Comparison of ENCODE assay signal across 1 cellular context in the genomic region with DNA sequence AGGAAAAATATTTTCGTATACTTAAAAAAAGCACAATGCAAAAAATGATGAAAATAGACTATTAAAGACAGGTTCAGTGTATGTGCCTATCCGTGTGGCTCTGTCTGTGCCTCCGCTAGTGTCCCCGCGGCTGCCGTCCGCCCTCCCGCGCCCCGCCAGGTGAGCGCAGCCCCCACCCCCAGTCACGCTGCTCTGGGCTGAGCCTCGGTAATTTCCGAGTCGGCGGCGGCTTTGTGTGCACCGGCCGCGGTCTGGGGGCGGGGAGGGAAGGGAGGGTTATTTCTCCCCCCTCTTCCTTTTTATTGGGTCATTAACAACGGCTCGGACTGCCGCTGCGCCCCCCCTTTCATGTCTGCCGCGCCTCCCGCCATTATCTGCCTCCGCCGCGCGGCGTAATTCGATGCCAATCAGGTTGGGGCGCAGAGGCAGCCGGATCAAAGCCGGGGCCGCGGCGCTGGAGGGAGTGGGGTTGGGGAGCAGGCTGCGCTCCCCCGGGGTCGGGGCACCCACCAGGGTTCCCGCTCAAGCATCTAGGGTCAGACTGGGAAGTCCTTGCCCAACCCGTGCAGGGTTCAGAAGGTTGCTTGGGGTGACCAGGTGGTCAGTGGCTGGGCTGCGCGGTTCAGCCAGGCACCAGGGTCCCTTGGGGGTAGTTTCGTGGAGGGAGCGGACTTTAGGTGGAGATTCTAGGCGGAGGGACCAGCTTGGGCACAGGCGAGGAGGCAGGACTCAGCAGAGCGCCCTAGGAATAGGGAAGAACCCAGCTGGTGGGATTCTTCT.
TF ChIP-seq lines count a peak whose summit lies in the region.

No MANE protein-coding gene starts in this region.

TF ChIP-seq in HepG2, 621 proteins besides CTCF, POLR2A, EP300 and RAD21 (continues in another document):
- TF ChIP-seq ZNF883 (CRISPR knock-in tag; IDR thresholded peaks at IDR 0.05; ENCODE audit: not compliant biosample characterization) (no peak), ISL2 (CRISPR knock-in tag; IDR thresholded peaks at IDR 0.05) (no peak), TCF12 (IDR thresholded peaks at IDR 0.05) (no peak), TCF12 (CRISPR knock-in tag; IDR thresholded peaks at IDR 0.05) (no peak), SYNCRIP (IDR thresholded peaks at IDR 0.05; ENCODE audit: insufficient read depth, low read depth, low read length) (no peak), BCL6 (CRISPR knock-in tag; IDR thresholded peaks at IDR 0.05) (peak; percentile 39; the same call in 1 of the 2 replicates), NCOR1 (IDR thresholded peaks at IDR 0.05; ENCODE audit: borderline replicate concordance, low read length) (peak; percentile 40; the same call in 1 of the 2 replicates), ZNF709 (CRISPR knock-in tag; IDR thresholded peaks at IDR 0.05) (no peak), CHD2 (IDR thresholded peaks at IDR 0.05; ENCODE audit: low read depth, low read length) (no peak), ZNF180 (CRISPR knock-in tag; IDR thresholded peaks at IDR 0.05; ENCODE audit: borderline replicate concordance, low read depth) (no peak), POGZ (CRISPR knock-in tag; IDR thresholded peaks at IDR 0.05) (no peak), YY1 (IDR thresholded peaks at IDR 0.05; ENCODE audit: insufficient read depth, insufficient replicate concordance, low read depth, low read length) (peak; percentile 51), TAF1 (CRISPR knock-in tag; IDR thresholded peaks at IDR 0.05) (peak; percentile 27; the same call in 1 of the 2 replicates), SAP130 (CRISPR knock-in tag; IDR thresholded peaks at IDR 0.05; ENCODE audit: low read depth) (peak; percentile 46), REL (CRISPR knock-in tag; conservative IDR thresholded peaks at IDR 0.05) (no peak), ZNF678 (CRISPR knock-in tag; IDR thresholded peaks at IDR 0.05) (no peak), PRMT3 (CRISPR knock-in tag; IDR thresholded peaks at IDR 0.05; ENCODE audit: borderline replicate concordance, low read depth) (no peak), ZNF224 (CRISPR knock-in tag; IDR thresholded peaks at IDR 0.05) (no peak), GATAD1 (CRISPR knock-in tag; IDR thresholded peaks at IDR 0.05) (no peak), GATAD2A (CRISPR knock-in tag; IDR thresholded peaks at IDR 0.05) (peak; percentile 67), MIER2 (CRISPR knock-in tag; IDR thresholded peaks at IDR 0.05) (no peak), MTA1 (CRISPR knock-in tag; IDR thresholded peaks at IDR 0.05; ENCODE audit: borderline replicate concordance) (0 out of 2 replicates have a peak, but pooled peaks have one; percentile 34), NCOA2 (CRISPR knock-in tag; IDR thresholded peaks at IDR 0.05) (no peak), SP1 (IDR thresholded peaks at IDR 0.05) (no peak), SP1 (CRISPR knock-in tag; IDR thresholded peaks at IDR 0.05) (0 out of 2 replicates have a peak, but pooled peaks have one; percentile 11), ZNF792 (CRISPR knock-in tag; IDR thresholded peaks at IDR 0.05) (no peak), ZNF768 (CRISPR knock-in tag; IDR thresholded peaks at IDR 0.05) (no peak), TOPORS (CRISPR knock-in tag; IDR thresholded peaks at IDR 0.05) (no peak), PHF8 (CRISPR knock-in tag; IDR thresholded peaks at IDR 0.05) (0 out of 2 replicates have a peak, but pooled peaks have one; percentile 20), ELF4 (CRISPR knock-in tag; IDR thresholded peaks at IDR 0.05; ENCODE audit: borderline replicate concordance) (no peak), ZNF724P (CRISPR knock-in tag; IDR thresholded peaks at IDR 0.05; ENCODE audit: borderline replicate concordance) (no peak), ZSCAN31 (CRISPR knock-in tag; IDR thresholded peaks at IDR 0.05; ENCODE audit: low read depth) (no peak), GTF2F1 (IDR thresholded peaks at IDR 0.05; ENCODE audit: low read length) (no peak), NAIF1 (CRISPR knock-in tag; IDR thresholded peaks at IDR 0.05; ENCODE audit: borderline replicate concordance) (no peak), SATB2 (CRISPR knock-in tag; IDR thresholded peaks at IDR 0.05) (no peak), AGO2 (optimal IDR thresholded peaks at IDR 0.05; ENCODE audit: low read depth, low read length) (peak; percentile 40), ATM (IDR thresholded peaks at IDR 0.05; ENCODE audit: borderline replicate concordance) (no peak), SALL1 (CRISPR knock-in tag; IDR thresholded peaks at IDR 0.05) (peak; percentile 42; the same call in 1 of the 2 replicates), HOXA7 (CRISPR knock-in tag; IDR thresholded peaks at IDR 0.05) (no peak), KDM2A (CRISPR knock-in tag; IDR thresholded peaks at IDR 0.05; ENCODE audit: borderline replicate concordance, low read depth) (peak; percentile 83), ZNF788 (CRISPR knock-in tag; IDR thresholded peaks at IDR 0.05; ENCODE audit: borderline replicate concordance) (0 out of 2 replicates have a peak, but pooled peaks have one; percentile 46)
- TF ChIP-seq, protein P1, sequence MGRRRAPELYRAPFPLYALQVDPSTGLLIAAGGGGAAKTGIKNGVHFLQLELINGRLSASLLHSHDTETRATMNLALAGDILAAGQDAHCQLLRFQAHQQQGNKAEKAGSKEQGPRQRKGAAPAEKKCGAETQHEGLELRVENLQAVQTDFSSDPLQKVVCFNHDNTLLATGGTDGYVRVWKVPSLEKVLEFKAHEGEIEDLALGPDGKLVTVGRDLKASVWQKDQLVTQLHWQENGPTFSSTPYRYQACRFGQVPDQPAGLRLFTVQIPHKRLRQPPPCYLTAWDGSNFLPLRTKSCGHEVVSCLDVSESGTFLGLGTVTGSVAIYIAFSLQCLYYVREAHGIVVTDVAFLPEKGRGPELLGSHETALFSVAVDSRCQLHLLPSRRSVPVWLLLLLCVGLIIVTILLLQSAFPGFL (CRISPR knock-in tag; IDR thresholded peaks at IDR 0.05): no peak
- TF ChIP-seq, protein P2, sequence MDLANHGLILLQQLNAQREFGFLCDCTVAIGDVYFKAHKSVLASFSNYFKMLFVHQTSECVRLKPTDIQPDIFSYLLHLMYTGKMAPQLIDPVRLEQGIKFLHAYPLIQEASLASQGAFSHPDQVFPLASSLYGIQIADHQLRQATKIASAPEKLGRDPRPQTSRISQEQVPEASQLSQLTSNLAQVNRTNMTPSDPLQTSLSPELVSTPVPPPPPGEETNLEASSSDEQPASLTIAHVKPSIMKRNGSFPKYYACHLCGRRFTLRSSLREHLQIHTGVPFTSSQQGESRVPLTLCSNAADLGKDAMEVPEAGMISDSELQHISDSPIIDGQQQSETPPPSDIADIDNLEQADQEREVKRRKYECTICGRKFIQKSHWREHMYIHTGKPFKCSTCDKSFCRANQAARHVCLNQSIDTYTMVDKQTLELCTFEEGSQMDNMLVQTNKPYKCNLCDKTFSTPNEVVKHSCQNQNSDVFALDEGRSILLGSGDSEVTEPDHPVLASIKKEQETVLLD (CRISPR knock-in tag; IDR thresholded peaks at IDR 0.05; ENCODE audit: low read depth): 0 out of 2 replicates have a peak, but pooled peaks have one; percentile 29
- TF ChIP-seq, protein P3, sequence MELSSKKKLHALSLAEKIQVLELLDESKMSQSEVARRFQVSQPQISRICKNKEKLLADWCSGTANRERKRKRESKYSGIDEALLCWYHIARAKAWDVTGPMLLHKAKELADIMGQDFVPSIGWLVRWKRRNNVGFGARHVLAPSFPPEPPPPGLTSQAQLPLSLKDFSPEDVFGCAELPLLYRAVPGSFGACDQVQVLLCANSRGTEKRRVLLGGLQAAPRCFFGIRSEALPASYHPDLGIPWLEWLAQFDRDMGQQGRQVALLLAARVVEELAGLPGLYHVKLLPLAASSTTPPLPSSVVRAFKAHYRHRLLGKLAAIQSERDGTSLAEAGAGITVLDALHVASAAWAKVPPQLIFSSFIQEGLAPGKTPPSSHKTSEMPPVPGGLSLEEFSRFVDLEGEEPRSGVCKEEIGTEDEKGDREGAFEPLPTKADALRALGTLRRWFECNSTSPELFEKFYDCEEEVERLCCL (CRISPR knock-in tag; IDR thresholded peaks at IDR 0.05; ENCODE audit: borderline replicate concordance): no peak
- TF ChIP-seq, protein P4, sequence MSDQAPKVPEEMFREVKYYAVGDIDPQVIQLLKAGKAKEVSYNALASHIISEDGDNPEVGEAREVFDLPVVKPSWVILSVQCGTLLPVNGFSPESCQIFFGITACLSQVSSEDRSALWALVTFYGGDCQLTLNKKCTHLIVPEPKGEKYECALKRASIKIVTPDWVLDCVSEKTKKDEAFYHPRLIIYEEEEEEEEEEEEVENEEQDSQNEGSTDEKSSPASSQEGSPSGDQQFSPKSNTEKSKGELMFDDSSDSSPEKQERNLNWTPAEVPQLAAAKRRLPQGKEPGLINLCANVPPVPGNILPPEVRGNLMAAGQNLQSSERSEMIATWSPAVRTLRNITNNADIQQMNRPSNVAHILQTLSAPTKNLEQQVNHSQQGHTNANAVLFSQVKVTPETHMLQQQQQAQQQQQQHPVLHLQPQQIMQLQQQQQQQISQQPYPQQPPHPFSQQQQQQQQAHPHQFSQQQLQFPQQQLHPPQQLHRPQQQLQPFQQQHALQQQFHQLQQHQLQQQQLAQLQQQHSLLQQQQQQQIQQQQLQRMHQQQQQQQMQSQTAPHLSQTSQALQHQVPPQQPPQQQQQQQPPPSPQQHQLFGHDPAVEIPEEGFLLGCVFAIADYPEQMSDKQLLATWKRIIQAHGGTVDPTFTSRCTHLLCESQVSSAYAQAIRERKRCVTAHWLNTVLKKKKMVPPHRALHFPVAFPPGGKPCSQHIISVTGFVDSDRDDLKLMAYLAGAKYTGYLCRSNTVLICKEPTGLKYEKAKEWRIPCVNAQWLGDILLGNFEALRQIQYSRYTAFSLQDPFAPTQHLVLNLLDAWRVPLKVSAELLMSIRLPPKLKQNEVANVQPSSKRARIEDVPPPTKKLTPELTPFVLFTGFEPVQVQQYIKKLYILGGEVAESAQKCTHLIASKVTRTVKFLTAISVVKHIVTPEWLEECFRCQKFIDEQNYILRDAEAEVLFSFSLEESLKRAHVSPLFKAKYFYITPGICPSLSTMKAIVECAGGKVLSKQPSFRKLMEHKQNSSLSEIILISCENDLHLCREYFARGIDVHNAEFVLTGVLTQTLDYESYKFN (CRISPR knock-in tag; conservative IDR thresholded peaks at IDR 0.05): peak; percentile 34; the same call in 1 of the 2 replicates
- TF ChIP-seq, protein P5, sequence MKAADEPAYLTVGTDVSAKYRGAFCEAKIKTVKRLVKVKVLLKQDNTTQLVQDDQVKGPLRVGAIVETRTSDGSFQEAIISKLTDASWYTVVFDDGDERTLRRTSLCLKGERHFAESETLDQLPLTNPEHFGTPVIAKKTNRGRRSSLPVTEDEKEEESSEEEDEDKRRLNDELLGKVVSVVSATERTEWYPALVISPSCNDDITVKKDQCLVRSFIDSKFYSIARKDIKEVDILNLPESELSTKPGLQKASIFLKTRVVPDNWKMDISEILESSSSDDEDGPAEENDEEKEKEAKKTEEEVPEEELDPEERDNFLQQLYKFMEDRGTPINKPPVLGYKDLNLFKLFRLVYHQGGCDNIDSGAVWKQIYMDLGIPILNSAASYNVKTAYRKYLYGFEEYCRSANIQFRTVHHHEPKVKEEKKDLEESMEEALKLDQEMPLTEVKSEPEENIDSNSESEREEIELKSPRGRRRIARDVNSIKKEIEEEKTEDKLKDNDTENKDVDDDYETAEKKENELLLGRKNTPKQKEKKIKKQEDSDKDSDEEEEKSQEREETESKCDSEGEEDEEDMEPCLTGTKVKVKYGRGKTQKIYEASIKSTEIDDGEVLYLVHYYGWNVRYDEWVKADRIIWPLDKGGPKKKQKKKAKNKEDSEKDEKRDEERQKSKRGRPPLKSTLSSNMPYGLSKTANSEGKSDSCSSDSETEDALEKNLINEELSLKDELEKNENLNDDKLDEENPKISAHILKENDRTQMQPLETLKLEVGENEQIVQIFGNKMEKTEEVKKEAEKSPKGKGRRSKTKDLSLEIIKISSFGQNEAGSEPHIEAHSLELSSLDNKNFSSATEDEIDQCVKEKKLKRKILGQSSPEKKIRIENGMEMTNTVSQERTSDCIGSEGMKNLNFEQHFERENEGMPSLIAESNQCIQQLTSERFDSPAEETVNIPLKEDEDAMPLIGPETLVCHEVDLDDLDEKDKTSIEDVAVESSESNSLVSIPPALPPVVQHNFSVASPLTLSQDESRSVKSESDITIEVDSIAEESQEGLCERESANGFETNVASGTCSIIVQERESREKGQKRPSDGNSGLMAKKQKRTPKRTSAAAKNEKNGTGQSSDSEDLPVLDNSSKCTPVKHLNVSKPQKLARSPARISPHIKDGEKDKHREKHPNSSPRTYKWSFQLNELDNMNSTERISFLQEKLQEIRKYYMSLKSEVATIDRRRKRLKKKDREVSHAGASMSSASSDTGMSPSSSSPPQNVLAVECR (CRISPR knock-in tag; IDR thresholded peaks at IDR 0.05; ENCODE audit: borderline replicate concordance): no peak; the same call in 1 of the 2 replicates
- TF ChIP-seq, protein P6, sequence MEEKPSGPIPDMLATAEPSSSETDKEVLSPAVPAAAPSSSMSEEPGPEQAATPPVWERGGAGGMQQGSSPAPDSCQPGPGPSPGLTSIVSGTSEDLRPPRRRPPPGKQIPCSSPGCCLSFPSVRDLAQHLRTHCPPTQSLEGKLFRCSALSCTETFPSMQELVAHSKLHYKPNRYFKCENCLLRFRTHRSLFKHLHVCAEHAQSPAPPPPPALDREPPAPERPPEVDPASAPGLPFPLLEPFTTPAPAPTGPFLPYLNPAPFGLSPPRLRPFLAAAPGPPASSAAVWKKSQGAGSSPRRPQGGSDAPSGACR (CRISPR knock-in tag; IDR thresholded peaks at IDR 0.05): no peak
- TF ChIP-seq, protein P7, sequence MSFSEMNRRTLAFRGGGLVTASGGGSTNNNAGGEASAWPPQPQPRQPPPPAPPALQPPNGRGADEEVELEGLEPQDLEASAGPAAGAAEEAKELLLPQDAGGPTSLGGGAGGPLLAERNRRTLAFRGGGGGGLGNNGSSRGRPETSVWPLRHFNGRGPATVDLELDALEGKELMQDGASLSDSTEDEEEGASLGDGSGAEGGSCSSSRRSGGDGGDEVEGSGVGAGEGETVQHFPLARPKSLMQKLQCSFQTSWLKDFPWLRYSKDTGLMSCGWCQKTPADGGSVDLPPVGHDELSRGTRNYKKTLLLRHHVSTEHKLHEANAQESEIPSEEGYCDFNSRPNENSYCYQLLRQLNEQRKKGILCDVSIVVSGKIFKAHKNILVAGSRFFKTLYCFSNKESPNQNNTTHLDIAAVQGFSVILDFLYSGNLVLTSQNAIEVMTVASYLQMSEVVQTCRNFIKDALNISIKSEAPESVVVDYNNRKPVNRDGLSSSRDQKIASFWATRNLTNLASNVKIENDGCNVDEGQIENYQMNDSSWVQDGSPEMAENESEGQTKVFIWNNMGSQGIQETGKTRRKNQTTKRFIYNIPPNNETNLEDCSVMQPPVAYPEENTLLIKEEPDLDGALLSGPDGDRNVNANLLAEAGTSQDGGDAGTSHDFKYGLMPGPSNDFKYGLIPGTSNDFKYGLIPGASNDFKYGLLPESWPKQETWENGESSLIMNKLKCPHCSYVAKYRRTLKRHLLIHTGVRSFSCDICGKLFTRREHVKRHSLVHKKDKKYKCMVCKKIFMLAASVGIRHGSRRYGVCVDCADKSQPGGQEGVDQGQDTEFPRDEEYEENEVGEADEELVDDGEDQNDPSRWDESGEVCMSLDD (CRISPR knock-in tag; IDR thresholded peaks at IDR 0.05; ENCODE audit: borderline replicate concordance): peak; percentile 94
- TF ChIP-seq, protein P8, sequence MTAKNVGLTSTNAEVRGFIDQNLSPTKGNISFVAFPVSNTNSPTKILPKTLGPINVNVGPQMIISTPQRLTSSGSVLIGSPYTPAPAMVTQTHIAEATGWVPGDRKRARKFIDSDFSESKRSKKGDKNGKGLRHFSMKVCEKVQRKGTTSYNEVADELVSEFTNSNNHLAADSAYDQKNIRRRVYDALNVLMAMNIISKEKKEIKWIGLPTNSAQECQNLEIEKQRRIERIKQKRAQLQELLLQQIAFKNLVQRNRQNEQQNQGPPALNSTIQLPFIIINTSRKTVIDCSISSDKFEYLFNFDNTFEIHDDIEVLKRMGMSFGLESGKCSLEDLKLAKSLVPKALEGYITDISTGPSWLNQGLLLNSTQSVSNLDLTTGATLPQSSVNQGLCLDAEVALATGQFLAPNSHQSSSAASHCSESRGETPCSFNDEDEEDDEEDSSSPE (CRISPR knock-in tag; IDR thresholded peaks at IDR 0.05): 0 out of 2 replicates have a peak, but pooled peaks have one; percentile 46
